17 cellular contexts compared by ENCODE assay signal in the genomic region with DNA sequence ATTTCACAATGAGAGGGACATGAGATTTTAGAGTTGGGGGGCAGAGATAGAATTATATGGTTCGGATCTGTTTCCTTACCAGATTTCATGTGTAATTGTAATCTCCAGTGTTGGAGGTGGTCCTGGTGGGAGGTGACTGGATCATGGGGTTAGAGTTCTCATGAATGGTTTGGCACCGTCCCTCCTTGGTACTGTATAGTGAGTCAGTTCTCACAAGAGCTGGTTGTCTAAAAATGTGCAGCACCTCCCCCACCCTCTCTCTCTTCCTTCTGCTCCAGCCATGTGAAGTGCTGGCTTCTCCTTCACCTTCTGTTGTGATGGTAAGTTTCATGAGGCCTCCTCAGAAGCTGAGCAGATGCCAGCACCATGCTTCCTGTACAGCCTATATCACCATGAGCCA.
"Had no signal": no experiment of that assay in that cellular context is flagged by ENCODE, and none has a peak within 500 bp of the region (broad histone marks: within the 10 kb centered on the region; RNA-seq: fewer than 3 reads in every experiment).

No MANE protein-coding gene starts in this region.

- H3K27ac ChIP-seq: breast epithelium, dorsolateral prefrontal cortex, left ventricle myocardium inferior, neutrophil had no signal

- H3K36me3 ChIP-seq: breast epithelium, left ventricle myocardium inferior, neutrophil had no signal

- H3K9me3 ChIP-seq: breast epithelium, left ventricle myocardium inferior, neutrophil had no signal

- ATAC-seq: natural killer cell; stimulated activated effector memory CD8-positive, alpha-beta T cell treated with anti-CD3 and anti-CD28 coated beads, Interleukin-12 subunit alpha, Interleukin-12 subunit beta, amount 100 ng/mL, for 72 hours had no signal

- H3K4me1 ChIP-seq: breast epithelium, left ventricle myocardium inferior had no signal

- DNase-seq: activated CD4-positive, alpha-beta T cell treated with anti-CD3 and anti-CD28 coated beads, Interleukin-2, amount 50 U/mL, for 1 hour; activated CD4-positive, CD25-positive, alpha-beta regulatory T cell; activated CD8-positive, alpha-beta memory T cell treated with anti-CD3 and anti-CD28 coated beads for 24 hours; activated naive CD8-positive, alpha-beta T cell treated with anti-CD3 and anti-CD28 coated beads for 36 hours; dorsolateral prefrontal cortex; erythroblast; foreskin fibroblast; hippocampal formation; kidney; left ventricle myocardium inferior; natural killer cell; stimulated activated CD4-positive, alpha-beta T cell treated with anti-CD3 and anti-CD28 coated beads, Interleukin-12 subunit alpha, Interleukin-12 subunit beta, amount 100 ng/mL, for 4 hours; stimulated activated CD4-positive, alpha-beta T cell treated with anti-CD3 and anti-CD28 coated beads, Interleukin-2, amount 100 ng/mL, for 24 hours; T-helper 2 cell had no signal

- H3K27me3 ChIP-seq: breast epithelium, dorsolateral prefrontal cortex, neutrophil had no signal

- H3K4me3 ChIP-seq: breast epithelium, dorsolateral prefrontal cortex, left ventricle myocardium inferior had no signal
